18 cellular contexts compared by ENCODE assay signal in the genomic region with DNA sequence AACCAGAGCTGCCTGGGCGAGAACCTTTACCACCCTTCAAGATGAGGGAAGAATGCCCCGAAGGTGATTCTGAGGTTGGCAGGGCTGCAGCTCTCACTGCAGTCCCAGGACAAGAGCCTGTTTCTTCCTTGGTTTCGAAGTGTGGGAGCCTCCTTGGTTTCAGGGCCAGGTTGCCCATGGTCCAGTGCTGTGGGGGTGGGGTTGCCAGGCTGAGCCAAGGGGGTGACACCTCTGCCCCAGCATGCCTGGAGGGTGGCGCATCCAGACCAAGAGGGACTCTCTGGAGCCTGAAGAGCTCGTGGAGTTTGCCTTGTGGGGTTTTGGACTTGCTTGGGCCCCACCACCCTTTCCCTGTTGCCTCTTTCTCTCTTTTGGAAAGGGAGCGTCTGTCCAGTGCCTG. TPM values are rescaled to one million over a fixed set of nuclear protein-coding genes. Genes with fewer than 3 reads are reported as not detected.
DNase-seq lines count a peak whose midpoint lies in the region; ATAC-seq and TF ChIP-seq lines count a peak whose summit lies in the region.
"Had no signal": no experiment of that assay in that cellular context is flagged by ENCODE, and none has a peak within 500 bp of the region (broad histone marks: within the 10 kb centered on the region; RNA-seq: fewer than 3 reads in every experiment).

No MANE protein-coding gene starts in this region.

- H3K27ac Mint-ChIP-seq in activated CD4-positive, alpha-beta memory T cell treated with anti-CD3 and anti-CD28 coated beads for 36 hours: no peak overlapping the region
- no peak overlapping the region for H3K27ac Mint-ChIP-seq in activated CD4-positive, alpha-beta memory T cell treated with anti-CD3 and anti-CD28 coated beads, Interleukin-2, amount 10 ng/mL, durations not matched to agents 7 days and 5 days
- no peak overlapping the region for H3K27ac Mint-ChIP-seq in endodermal cell
- H3K27ac Mint-ChIP-seq: GM23338, IgD-negative memory B cell had no signal

- no peaks in the 10 kb centered on the region for H3K9me3 ChIP-seq in endodermal cell (ENCODE audit: control insufficient read depth, low read length)
- H3K9me3 ChIP-seq: A549, BLaER1 had no signal

- no peaks in the 10 kb centered on the region for H3K4me1 ChIP-seq in endodermal cell (ENCODE audit: control insufficient read depth, insufficient read depth, low read length)
- H3K4me1 ChIP-seq: A549, BLaER1 had no signal

- TF ChIP-seq CTCF in omental fat pad (IDR thresholded peaks at IDR 0.05): no peak
- TF ChIP-seq CTCF in endodermal cell (conservative IDR thresholded peaks at IDR 0.05): no peak

- no peak overlapping the region for H3K4me3 Mint-ChIP-seq in activated CD4-positive, alpha-beta memory T cell treated with anti-CD3 and anti-CD28 coated beads for 36 hours
- H3K4me3 Mint-ChIP-seq in activated CD4-positive, alpha-beta memory T cell treated with anti-CD3 and anti-CD28 coated beads, Interleukin-2, amount 10 ng/mL, durations not matched to agents 7 days and 5 days: no peak overlapping the region
- H3K4me3 Mint-ChIP-seq in endodermal cell: no peak overlapping the region
- H3K4me3 Mint-ChIP-seq: CD14-positive monocyte; CD4-positive, alpha-beta memory T cell; GM23338; IgD-negative memory B cell had no signal

- peak; percentile 12 for ATAC-seq in omental fat pad (ENCODE audit: low FRiP score)
- ATAC-seq: GM23338 had no signal

- H3K27ac ChIP-seq in endodermal cell (ENCODE audit: low read depth, low read length): no peak overlapping the region
- H3K27ac ChIP-seq: 22Rv1, A549, BLaER1 had no signal

- WGBS in endodermal cell (ENCODE audit: insufficient coverage in 1 of 2, insufficient read length in 1 of 2), 2 experiments: 96 to 100% methylated on average over 2 to 6 of the region's 6 CpGs

- intact Hi-C loops in activated CD4-positive, alpha-beta memory T cell treated with anti-CD3 and anti-CD28 coated beads for 36 hours (cut with micrococcal nuclease): no loop called here

- H3K36me3 ChIP-seq in endodermal cell (ENCODE audit: control insufficient read depth, insufficient read depth, low read length): peaks cover 40% of the 10 kb centered on the region

- peaks cover 20% of the 10 kb centered on the region for H3K4me1 Mint-ChIP-seq in activated CD4-positive, alpha-beta memory T cell treated with anti-CD3 and anti-CD28 coated beads for 36 hours (ENCODE audit: low read depth)
- H3K4me1 Mint-ChIP-seq in activated CD4-positive, alpha-beta memory T cell treated with anti-CD3 and anti-CD28 coated beads, Interleukin-2, amount 10 ng/mL, durations not matched to agents 7 days and 5 days: peaks cover 6% of the 10 kb centered on the region
- H3K4me1 Mint-ChIP-seq in endodermal cell: peaks cover 3% of the 10 kb centered on the region
- H3K4me1 Mint-ChIP-seq: CD14-positive monocyte had no signal

- POLR2A ChIA-PET in activated CD4-positive, alpha-beta memory T cell treated with anti-CD3 and anti-CD28 coated beads for 36 hours (lab: Charles Lee): no interaction called here
- POLR2A ChIA-PET in activated CD4-positive, alpha-beta memory T cell treated with anti-CD3 and anti-CD28 coated beads, Interleukin-2, amount 10 ng/mL, durations not matched to agents 7 days and 5 days (lab: Charles Lee): no interaction called here

- no peaks in the 10 kb centered on the region for H3K9me3 Mint-ChIP-seq in activated CD4-positive, alpha-beta memory T cell treated with anti-CD3 and anti-CD28 coated beads for 36 hours
- H3K9me3 Mint-ChIP-seq in activated CD4-positive, alpha-beta memory T cell treated with anti-CD3 and anti-CD28 coated beads, Interleukin-2, amount 10 ng/mL, durations not matched to agents 7 days and 5 days: no peaks in the 10 kb centered on the region
- no peaks in the 10 kb centered on the region for H3K9me3 Mint-ChIP-seq in endodermal cell
- H3K9me3 Mint-ChIP-seq: CD14-positive monocyte; CD4-positive, alpha-beta memory T cell; GM23338; IgD-negative memory B cell had no signal

- DNase-seq in activated CD4-positive, alpha-beta memory T cell treated with anti-CD3 and anti-CD28 coated beads for 36 hours: peak; percentile 4
- DNase-seq in activated CD4-positive, alpha-beta memory T cell treated with anti-CD3 and anti-CD28 coated beads, Interleukin-2, amount 10 ng/mL, durations not matched to agents 7 days and 5 days: no peak
- peak; percentile 40 for DNase-seq in islet precursor cell
- no peak for DNase-seq in omental fat pad (ENCODE audit: low spot score)
- DNase-seq in NCI-H446 treated with DMSO at 0.1 percent for 48 hours (lab: John Stamatoyannopoulos, UW): no peak
- no peak for DNase-seq in endodermal cell
- no peak for DNase-seq in HuH-7.5 (ENCODE audit: low spot score)
- DNase-seq: CD4-positive, alpha-beta memory T cell; DMS153; DMS79; GDM1; HCEC 1CT had no signal

- no peak overlapping the region for H3K9ac ChIP-seq in endodermal cell (ENCODE audit: extremely low read depth, low read length, poor library complexity, severe bottlenecking)
- H3K9ac ChIP-seq: BLaER1 had no signal

- CTCF ChIA-PET in activated CD4-positive, alpha-beta memory T cell treated with anti-CD3 and anti-CD28 coated beads for 36 hours (lab: Charles Lee): interaction anchor here (1.7 kb wide), 1 partner anchor 13 kb away, joined by 7 read pairs; no protein-coding TSS in a partner anchor
- CTCF ChIA-PET in activated CD4-positive, alpha-beta memory T cell treated with anti-CD3 and anti-CD28 coated beads, Interleukin-2, amount 10 ng/mL, durations not matched to agents 7 days and 5 days (lab: Charles Lee): interaction anchor here (2.6 kb wide), 1 partner anchor 13 kb away, joined by 8 read pairs; no protein-coding TSS in a partner anchor

- no peaks in the 10 kb centered on the region for H3K27me3 Mint-ChIP-seq in activated CD4-positive, alpha-beta memory T cell treated with anti-CD3 and anti-CD28 coated beads for 36 hours
- no peaks in the 10 kb centered on the region for H3K27me3 Mint-ChIP-seq in activated CD4-positive, alpha-beta memory T cell treated with anti-CD3 and anti-CD28 coated beads, Interleukin-2, amount 10 ng/mL, durations not matched to agents 7 days and 5 days
- no peaks in the 10 kb centered on the region for H3K27me3 Mint-ChIP-seq in endodermal cell (ENCODE audit: insufficient read depth)
- H3K27me3 Mint-ChIP-seq: CD4-positive, alpha-beta memory T cell; IgD-negative memory B cell had no signal

- no peaks in the 10 kb centered on the region for H3K27me3 ChIP-seq in endodermal cell (ENCODE audit: control insufficient read depth, insufficient read depth, low read length, poor library complexity, severe bottlenecking)
- H3K27me3 ChIP-seq: BLaER1 had no signal

- peaks cover 33% of the 10 kb centered on the region for H3K36me3 Mint-ChIP-seq in activated CD4-positive, alpha-beta memory T cell treated with anti-CD3 and anti-CD28 coated beads for 36 hours
- peaks cover 54% of the 10 kb centered on the region for H3K36me3 Mint-ChIP-seq in activated CD4-positive, alpha-beta memory T cell treated with anti-CD3 and anti-CD28 coated beads, Interleukin-2, amount 10 ng/mL, durations not matched to agents 7 days and 5 days (ENCODE audit: low read depth)
- H3K36me3 Mint-ChIP-seq in endodermal cell (ENCODE audit: low read depth): peaks cover 30% of the 10 kb centered on the region

- H3K4me3 ChIP-seq in endodermal cell (ENCODE audit: low read length): no peak overlapping the region
- H3K4me3 ChIP-seq: A549, BLaER1, GM23338 had no signal

RNA-seq across cellular contexts. Expression of a gene that starts 41.3 kb away (rescaled TPM):
- total RNA-seq in activated CD4-positive, alpha-beta memory T cell treated with anti-CD3 and anti-CD28 coated beads for 36 hours: 10 to 100 TPM; 18.1 to 19.4 TPM
- total RNA-seq in activated CD4-positive, alpha-beta memory T cell treated with anti-CD3 and anti-CD28 coated beads, Interleukin-2, amount 10 ng/mL, durations not matched to agents 7 days and 5 days: 10 to 100 TPM; 31.4 to 31.6 TPM
- total RNA-seq in omental fat pad (10 to 100 TPM; 11.4 to 30.3 (median 17.4) TPM), endodermal cell (10 to 100 TPM; 10.7 TPM)
- polyA plus RNA-seq in endodermal cell (2013, experiment 1 of 2): 14.2 TPM
- 13.2 TPM for polyA plus RNA-seq in endodermal cell (2013, experiment 2 of 2)

RNA-seq across cellular contexts. Expression of a gene that starts 48.5 kb away (rescaled TPM):
- total RNA-seq in activated CD4-positive, alpha-beta memory T cell treated with anti-CD3 and anti-CD28 coated beads for 36 hours: 10 to 100 TPM; 83.1 to 83.8 TPM
- total RNA-seq in activated CD4-positive, alpha-beta memory T cell treated with anti-CD3 and anti-CD28 coated beads, Interleukin-2, amount 10 ng/mL, durations not matched to agents 7 days and 5 days: 10 to 100 TPM; 96.0 to 96.5 TPM
- total RNA-seq in omental fat pad: 10 to 100 TPM; 29.8 to 67.5 (median 60.4) TPM
- total RNA-seq in endodermal cell: 10 to 100 TPM; 36.3 to 53.3 TPM
- 181 TPM for polyA plus RNA-seq in endodermal cell (2013, experiment 1 of 2)
- polyA plus RNA-seq in endodermal cell (2013, experiment 2 of 2): 202 TPM

Comparison
In these comparisons a context has a peak if more than half of its experiments do, and no peak if none do; other contexts are left out.
1. DNase-seq: peak in activated CD4-positive, alpha-beta memory T cell treated with anti-CD3 and anti-CD28 coated beads for 36 hours (single experiment) and islet precursor cell (single experiment); none in activated CD4-positive, alpha-beta memory T cell treated with anti-CD3 and anti-CD28 coated beads, Interleukin-2, amount 10 ng/mL, durations not matched to agents 7 days and 5 days (single experiment), omental fat pad (single experiment), NCI-H446 treated with DMSO at 0.1 percent for 48 hours (single experiment), endodermal cell (single experiment) and HuH-7.5 (single experiment).